11 cellular contexts compared by ENCODE assay signal in the genomic region with DNA sequence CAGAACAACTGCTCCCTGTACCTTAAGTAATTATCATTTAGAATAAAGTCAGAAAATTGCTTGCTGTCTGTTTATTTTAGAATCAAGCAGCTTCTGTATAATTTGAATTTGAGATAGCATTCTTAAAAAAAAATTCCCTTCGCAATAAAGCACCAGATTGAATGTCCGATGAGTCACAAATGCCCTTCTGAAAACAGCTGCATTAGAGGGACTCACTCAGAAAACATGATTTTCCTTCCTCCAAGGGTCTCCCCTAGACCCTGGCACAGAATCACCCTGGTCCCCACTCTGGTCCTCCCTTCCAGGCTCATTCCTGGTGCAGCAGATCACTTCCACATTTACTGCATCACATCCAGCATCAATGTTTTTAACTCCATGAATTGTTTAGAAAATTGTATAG.
DNase-seq lines count a peak whose midpoint lies in the region; TF ChIP-seq lines count a peak whose summit lies in the region.
"Had no signal": no experiment of that assay in that cellular context is flagged by ENCODE, and none has a peak within 500 bp of the region (broad histone marks: within the 10 kb centered on the region; RNA-seq: fewer than 3 reads in every experiment).

No MANE protein-coding gene starts in this region.

- H3K27ac Mint-ChIP-seq in progenitor cell of endocrine pancreas = no peak overlapping the region

- peaks cover 3% of the 10 kb centered on the region for H3K36me3 Mint-ChIP-seq in progenitor cell of endocrine pancreas (ENCODE audit: insufficient read depth)
- H3K36me3 Mint-ChIP-seq: CD4-positive, CD25-positive, alpha-beta regulatory T cell had no signal

- DNase-seq in AG04450 (ENCODE audit: low read depth, low spot score) (peak; percentile 75), LHCN-M2 (ENCODE audit: low read depth) (peak; percentile 95), coronary artery (ENCODE audit: low spot score) (no peak), progenitor cell of endocrine pancreas (ENCODE audit: low spot score, unreplicated experiment) (no peak), NCI-H2171 (lab: John Stamatoyannopoulos, UW) (no peak), erythroblast (lab: John Stamatoyannopoulos, UW) (no peak)
- no peak for DNase-seq in activated CD4-positive, alpha-beta T cell treated with anti-CD3 and anti-CD28 coated beads for 48 hours
- DNase-seq: CD4-positive, CD25-positive, alpha-beta regulatory T cell; NCI-H1436 treated with DMSO at 0.1 percent for 48 hours had no signal

- H3K4me3 Mint-ChIP-seq in progenitor cell of endocrine pancreas (ENCODE audit: low read depth) = no peak overlapping the region
- H3K4me3 Mint-ChIP-seq: CD4-positive, CD25-positive, alpha-beta regulatory T cell had no signal

- peak overlapping the region; percentile 48; the same call in 1 of the 2 replicates for H3K4me3 ChIP-seq in AG04450 (ENCODE audit: low read depth, low read length)
- H3K4me3 ChIP-seq in coronary artery = no peak overlapping the region
- H3K4me3 ChIP-seq in mesodermal cell (ENCODE audit: extremely low read depth, insufficient read depth, low read length, poor library complexity, severe bottlenecking) = no peak overlapping the region

- H3K27ac ChIP-seq in AG04450 (ENCODE audit: low read depth, low read length) (peak overlapping the region; percentile 100), coronary artery (peak overlapping the region; percentile 15 to 59), mesodermal cell (ENCODE audit: low read depth, low read length, severe bottlenecking) (peak overlapping the region; percentile 96)
- H3K27ac ChIP-seq: neutrophil had no signal

- H3K9me3 Mint-ChIP-seq in progenitor cell of endocrine pancreas (ENCODE audit: low read depth) = peaks cover 12% of the 10 kb centered on the region

- H3K4me1 ChIP-seq in mesodermal cell (ENCODE audit: control insufficient read depth, insufficient read depth, low read length, poor library complexity, severe bottlenecking) = peaks cover 59% of the 10 kb centered on the region

- TF ChIP-seq CTCF in AG04450 (IDR thresholded peaks at IDR 0.05; ENCODE audit: low read depth, low read length) (no peak), coronary artery (IDR thresholded peaks at IDR 0.05) (no peak), progenitor cell of endocrine pancreas (IDR thresholded peaks at IDR 0.05; ENCODE audit: unreplicated experiment) (no peak)

- H3K27me3 ChIP-seq in AG04450 (ENCODE audit: control insufficient read depth, insufficient read depth, low read length) = no peaks in the 10 kb centered on the region

- 95% methylated on average over 2 of the region's 2 CpGs for WGBS in mesodermal cell (ENCODE audit: insufficient coverage in 2 of 2), 2 experiments

- no peak for TF ChIP-seq POLR2A in erythroblast (IDR thresholded peaks at IDR 0.05; ENCODE audit: low read length)

- H3K9me3 ChIP-seq in AG04450 (ENCODE audit: control insufficient read depth, insufficient read depth, low read length) (peaks cover 9% of the 10 kb centered on the region; the same call in 1 of the 2 replicates), mesodermal cell (ENCODE audit: control insufficient read depth, low read length) (peaks cover 12% of the 10 kb centered on the region)
- H3K9me3 ChIP-seq: neutrophil had no signal

- POLR2A ChIA-PET in AG04450 (lab: Yijun Ruan, JAX) = interaction anchor here (1.2 to 2.4 kb wide), 8 partner anchors 18 to 179 kb away, joined by 3 to 16 read pairs (median 7); no protein-coding TSS in a partner anchor

- CTCF ChIA-PET in AG04450 (lab: Charles Lee) = no interaction called here

- peaks cover 7% of the 10 kb centered on the region for H3K4me1 Mint-ChIP-seq in progenitor cell of endocrine pancreas (ENCODE audit: low read depth)
- H3K4me1 Mint-ChIP-seq: CD4-positive, CD25-positive, alpha-beta regulatory T cell had no signal

- peaks cover 21% of the 10 kb centered on the region for H3K27me3 Mint-ChIP-seq in progenitor cell of endocrine pancreas

- no peaks in the 10 kb centered on the region for H3K36me3 ChIP-seq in mesodermal cell (ENCODE audit: control insufficient read depth, insufficient read depth, low read length)
- H3K36me3 ChIP-seq: neutrophil had no signal

Comparison
In these comparisons a context has a peak if more than half of its experiments do, and no peak if none do; other contexts are left out.
1. DNase-seq: peak in AG04450 (single experiment) and LHCN-M2 (single experiment); none in coronary artery (single experiment), progenitor cell of endocrine pancreas (single experiment), NCI-H2171 (single experiment), activated CD4-positive, alpha-beta T cell treated with anti-CD3 and anti-CD28 coated beads for 48 hours (single experiment) and erythroblast (0 of 2).
2. H3K27ac ChIP-seq: peak in every context shown above with its lines; median percentile 100 in AG04450; 96 in mesodermal cell; 37 in coronary artery.